ENCODE assay signal across 27 cellular contexts in genomic region chr14:25220514-25220913, GRCh38.
"Had no signal": no experiment of that assay in that cellular context is flagged by ENCODE, and none has a peak within 500 bp of the region (broad histone marks: within the 10 kb centered on the region; RNA-seq: fewer than 3 reads in every experiment).

No MANE protein-coding gene starts in this region.

- FAIRE-seq: urothelium cell line had no signal

- H3K36me3 ChIP-seq: stomach, suprapubic skin, thoracic aorta, thyroid gland, tibial artery, tibial nerve, transverse colon, upper lobe of left lung, upper lobe of right lung, uterus, vagina had no signal

- H3K27ac ChIP-seq: stomach, suprapubic skin, testis, thoracic aorta, thyroid gland, tibial artery, tibial nerve, transverse colon, upper lobe of left lung, upper lobe of right lung, uterus, vagina had no signal

- DNase-seq: stimulated activated CD4-positive, alpha-beta T cell treated with anti-CD3 and anti-CD28 coated beads, Interleukin-2, amount 100 ng/mL, for 48 hours; stimulated activated CD4-positive, alpha-beta T cell treated with anti-CD3 and anti-CD28 coated beads, Interleukin-4, amount 100 ng/mL, for 1 hour; stimulated activated CD4-positive, alpha-beta T cell treated with anti-CD3 and anti-CD28 coated beads, Interleukin-4, amount 100 ng/mL, for 24 hours; stimulated activated CD4-positive, alpha-beta T cell treated with anti-CD3 and anti-CD28 coated beads, Interleukin-4, amount 100 ng/mL, for 4 hours; stimulated activated CD8-positive, alpha-beta memory T cell treated with anti-CD3 and anti-CD28 coated beads, Interleukin-4, amount 100 ng/mL, for 48 hours; stimulated activated naive B cell treated with anti-CD40 and anti-IgM and Interleukin-4, amounts not matched to agents 10 μg/mL and 1 μg/mL and 100 μg/mL, for 72 hours; stimulated activated naive CD4-positive, alpha-beta T cell; stimulated activated naive CD4-positive, alpha-beta T cell treated with Interleukin-2 at 50 U/mL for 16 hours; stimulated activated naive CD8-positive, alpha-beta T cell treated with anti-CD3 and anti-CD28 coated beads, Interleukin-15, amount 100 ng/mL, for 72 hours; stimulated activated naive CD8-positive, alpha-beta T cell treated with anti-CD3 and anti-CD28 coated beads, Interleukin-15, Interleukin-2, amounts not matched to agents 100 U/mL and 50 U/mL, for 24 hours; stomach; substantia nigra; testis; thyroid gland; tibial artery; transverse colon; trophoblast cell; upper lobe of left lung; upper lobe of right lung; uterus had no signal

- H3K4me1 ChIP-seq: stomach, suprapubic skin, testis, thyroid gland, tibial artery, tibial nerve, upper lobe of left lung, upper lobe of right lung, uterus, vagina had no signal

- H3K27me3 ChIP-seq: stomach, suprapubic skin, testis, thyroid gland, tibial artery, tibial nerve, transverse colon, upper lobe of left lung, upper lobe of right lung, uterus, vagina had no signal

- H3K9me3 ChIP-seq: stomach, suprapubic skin, testis, thoracic aorta, thyroid gland, tibial artery, tibial nerve, transverse colon, upper lobe of left lung, upper lobe of right lung, uterus, vagina had no signal

- H3K4me3 ChIP-seq: stomach, suprapubic skin, testis, thoracic aorta, thyroid gland, tibial artery, tibial nerve, transverse colon, upper lobe of left lung, upper lobe of right lung, uterus, vagina had no signal

- ATAC-seq: stimulated activated effector memory CD8-positive, alpha-beta T cell treated with anti-CD3 and anti-CD28 coated beads, Interleukin-12 subunit alpha, Interleukin-12 subunit beta, amount 100 ng/mL, for 72 hours; stimulated activated memory B cell treated with anti-CD40 and anti-IgM and Interleukin-4, amounts not matched to agents 10 μg/mL and 1 μg/mL and 100 μg/mL, for 72 hours; stimulated activated naive B cell treated with anti-CD40 and anti-IgM and Interleukin-4, amounts not matched to agents 10 μg/mL and 1 μg/mL and 100 μg/mL, for 72 hours; stimulated activated naive CD8-positive, alpha-beta T cell treated with anti-CD3 and anti-CD28 coated beads, Interleukin-15, amount 100 ng/mL, for 72 hours; stimulated activated naive CD8-positive, alpha-beta T cell treated with anti-CD3 and anti-CD28 coated beads, Interleukin-15, Interleukin-2, amounts not matched to agents 100 U/mL and 50 U/mL, for 24 hours; upper lobe of right lung had no signal
